Comparison of ENCODE assay signal across 23 cellular contexts in genomic region chr1:229086686-229087085, GRCh38.
"Had no signal": no experiment of that assay in that cellular context is flagged by ENCODE, and none has a peak within 500 bp of the region (broad histone marks: within the 10 kb centered on the region; RNA-seq: fewer than 3 reads in every experiment).

No MANE protein-coding gene starts in this region.

- H3K27ac Mint-ChIP-seq: activated naive CD4-positive, alpha-beta T cell treated with anti-CD3 and anti-CD28 coated beads, Interleukin-2, amount 10 ng/mL, durations not matched to agents 7 days and 5 days; activated T-cell treated with anti-CD3 and anti-CD28 coated beads, Interleukin-2, amount 50 U/mL, for 72 hours; brain; nephron progenitor cell had no signal

- H3K27ac ChIP-seq: lower lobe of right lung, parathyroid adenoma had no signal

- ATAC-seq: activated T-cell treated with anti-CD3 and anti-CD28 coated beads, Interleukin-2, amount 50 U/mL, for 72 hours; esophagus mucosa; left lobe of liver; lower lobe of right lung; mucosa of descending colon had no signal

- H3K4me3 Mint-ChIP-seq: activated naive CD4-positive, alpha-beta T cell treated with anti-CD3 and anti-CD28 coated beads, Interleukin-2, amount 10 ng/mL, durations not matched to agents 7 days and 5 days; activated T-cell treated with anti-CD3 and anti-CD28 coated beads, Interleukin-2, amount 50 U/mL, for 72 hours; brain; nephron progenitor cell had no signal

- DNase-seq: activated CD4-positive, alpha-beta T cell treated with anti-CD3 and anti-CD28 coated beads for 4 hours; activated CD4-positive, alpha-beta T cell treated with anti-CD3 and anti-CD28 coated beads, Interleukin-2, amount 50 U/mL, for 48 hours; activated CD4-positive, CD25-positive, alpha-beta regulatory T cell; activated effector memory CD4-positive, alpha-beta T cell treated with anti-CD3 and anti-CD28 coated beads, Interleukin-2, amount 50 U/mL, for 16 hours; activated naive CD4-positive, alpha-beta T cell treated with anti-CD3 and anti-CD28 coated beads, Interleukin-2, amount 10 ng/mL, durations not matched to agents 7 days and 5 days; activated T-cell treated with anti-CD3 and anti-CD28 coated beads, Interleukin-2, amount 50 U/mL, for 72 hours; anterior cingulate cortex; dermis blood vessel endothelial cell; effector CD8-positive, alpha-beta T cell; foreskin melanocyte; lower lobe of right lung; mesendoderm; mucosa of descending colon; nephron progenitor cell; nucleus accumbens; stimulated activated CD4-positive, alpha-beta T cell treated with anti-CD3 and anti-CD28 coated beads, Interleukin-4, amount 100 ng/mL, for 1 hour; stimulated activated naive CD4-positive, alpha-beta T cell; T-helper 1 cell; T-helper 9 cell had no signal

- H3K36me3 Mint-ChIP-seq: brain had no signal

- H3K4me1 Mint-ChIP-seq: activated naive CD4-positive, alpha-beta T cell treated with anti-CD3 and anti-CD28 coated beads, Interleukin-2, amount 10 ng/mL, durations not matched to agents 7 days and 5 days had no signal

- H3K36me3 ChIP-seq: lower lobe of right lung had no signal

- H3K4me3 ChIP-seq: lower lobe of right lung, mucosa of descending colon had no signal

- H3K4me1 ChIP-seq: lower lobe of right lung, parathyroid adenoma had no signal
